Comparison of ENCODE assay signal across 13 cellular contexts in the genomic region with DNA sequence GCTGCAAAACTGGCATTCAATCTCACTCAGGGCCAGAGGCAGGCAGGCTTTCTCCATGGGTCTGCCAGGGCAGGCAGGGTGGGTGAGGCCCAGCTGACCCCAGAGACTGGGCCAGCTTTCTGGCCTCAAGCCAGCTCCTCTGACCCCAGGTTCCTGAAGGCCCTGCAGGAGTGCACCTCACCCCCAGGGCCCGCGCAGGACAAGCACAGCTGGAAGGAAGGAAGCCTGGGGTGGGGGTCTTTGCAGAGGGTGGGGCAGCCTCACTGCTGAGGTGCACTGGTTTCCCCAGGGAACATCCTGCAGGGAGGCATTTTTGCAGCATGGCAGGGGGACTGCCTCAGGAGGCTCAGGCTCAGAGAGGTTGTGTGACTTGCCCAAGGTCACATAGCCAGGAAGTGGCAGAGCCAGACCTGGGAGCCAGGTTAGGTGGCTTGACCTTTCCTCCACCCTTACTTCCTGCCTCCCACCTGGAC. TPM values are rescaled to one million over a fixed set of nuclear protein-coding genes. Genes with fewer than 3 reads are reported as not detected.
DNase-seq lines count a peak whose midpoint lies in the region; ATAC-seq, FAIRE-seq and TF ChIP-seq lines count a peak whose summit lies in the region.
"Had no signal": no experiment of that assay in that cellular context is flagged by ENCODE, and none has a peak within 500 bp of the region (broad histone marks: within the 10 kb centered on the region; RNA-seq: fewer than 3 reads in every experiment).

No MANE protein-coding gene starts in this region.

- no peak overlapping the region for H3K4ac ChIP-seq in mesendoderm (ENCODE audit: low read depth, low read length)

- H3K4me1 Mint-ChIP-seq in activated T-cell treated with anti-CD3 and anti-CD28 coated beads, Interleukin-2, amount 50 U/mL, for 72 hours (ENCODE audit: low read depth): peaks cover 66% of the 10 kb centered on the region
- H3K4me1 Mint-ChIP-seq in astrocyte (ENCODE audit: low read depth, unreplicated experiment) (peaks cover 33% of the 10 kb centered on the region), type B pancreatic cell (ENCODE audit: unreplicated experiment) (peaks cover 37% of the 10 kb centered on the region)

- no peaks in the 10 kb centered on the region for H3K9me3 Mint-ChIP-seq in activated T-cell treated with anti-CD3 and anti-CD28 coated beads, Interleukin-2, amount 50 U/mL, for 72 hours
- no peaks in the 10 kb centered on the region for H3K9me3 Mint-ChIP-seq in astrocyte (ENCODE audit: unreplicated experiment)
- peaks cover 5% of the 10 kb centered on the region for H3K9me3 Mint-ChIP-seq in type B pancreatic cell

- peak overlapping the region; percentile 80 for H3K23ac ChIP-seq in mesendoderm (ENCODE audit: low read length)

- no peaks in the 10 kb centered on the region for H3K9me3 ChIP-seq in astrocyte (ENCODE audit: insufficient read depth, low read depth, low read length)

- peak overlapping the region; percentile 67 for H3K56ac ChIP-seq in mesendoderm (ENCODE audit: low read length)

- H3K4me1 ChIP-seq in astrocyte (ENCODE audit: insufficient read depth, low read length) (peaks cover 54% of the 10 kb centered on the region), mesendoderm (ENCODE audit: control insufficient read depth, low read depth, low read length) (peaks cover 13% of the 10 kb centered on the region)

- H3K27ac Mint-ChIP-seq in activated T-cell treated with anti-CD3 and anti-CD28 coated beads, Interleukin-2, amount 50 U/mL, for 72 hours: peak overlapping the region; percentile 91
- H3K27ac Mint-ChIP-seq in astrocyte (ENCODE audit: unreplicated experiment) (no peak overlapping the region), type B pancreatic cell (peak overlapping the region; percentile 92)

- H3K27me3 Mint-ChIP-seq in activated T-cell treated with anti-CD3 and anti-CD28 coated beads, Interleukin-2, amount 50 U/mL, for 72 hours (ENCODE audit: low read depth): no peaks in the 10 kb centered on the region
- H3K27me3 Mint-ChIP-seq in astrocyte (ENCODE audit: low read depth, unreplicated experiment) (peaks cover 2% of the 10 kb centered on the region), type B pancreatic cell (no peaks in the 10 kb centered on the region)

- H3K27ac ChIP-seq in astrocyte (ENCODE audit: low read depth, low read length) (no peak overlapping the region), mesendoderm (ENCODE audit: low read depth, low read length) (no peak overlapping the region)

- H2AFZ ChIP-seq in astrocyte (ENCODE audit: low read depth, low read length): no peak overlapping the region

- no peak overlapping the region for H4K5ac ChIP-seq in mesendoderm (ENCODE audit: low read length)

- peak overlapping the region; percentile 98 for H2AK5ac ChIP-seq in mesendoderm (ENCODE audit: low read length)

- peak overlapping the region; percentile 82 for H2BK5ac ChIP-seq in mesendoderm (ENCODE audit: low read length)

- no peak overlapping the region for H3K9ac ChIP-seq in astrocyte (ENCODE audit: low read length)
- H3K9ac ChIP-seq in mesendoderm (ENCODE audit: low read length): no peak overlapping the region

- no peaks in the 10 kb centered on the region for H4K20me1 ChIP-seq in astrocyte (ENCODE audit: insufficient read depth, low read length)

- H3K27me3 ChIP-seq in astrocyte (ENCODE audit: insufficient read depth, low read length) (no peaks in the 10 kb centered on the region), mesendoderm (ENCODE audit: insufficient read depth, low read length, poor library complexity) (no peaks in the 10 kb centered on the region)

- no peak overlapping the region for H2BK120ac ChIP-seq in mesendoderm (ENCODE audit: low read depth, low read length)

- no peak for DNase-seq in activated T-cell treated with anti-CD3 and anti-CD28 coated beads, Interleukin-2, amount 50 U/mL, for 72 hours
- no peak for DNase-seq in activated T-cell treated with anti-CD3 and anti-CD28 coated beads, Interleukin-2, amount 50 U/mL, for 1 hour
- DNase-seq in astrocyte (ENCODE audit: low read depth) (no peak), mesendoderm (no peak), type B pancreatic cell (ENCODE audit: extremely low spot score, unreplicated experiment) (no peak), COLO668 (lab: John Stamatoyannopoulos, UW; ENCODE audit: unreplicated experiment) (no peak), pons (ENCODE audit: low spot score) (no peak)
- DNase-seq: effector CD4-positive, alpha-beta T cell; GDM1; hypothalamus; MM.1S; stimulated activated CD4-positive, alpha-beta T cell treated with anti-CD3 and anti-CD28 coated beads, Interleukin-1b, Interleukin-23, amount 100 ng/mL, for 48 hours had no signal

- no peak for ATAC-seq in activated T-cell treated with anti-CD3 and anti-CD28 coated beads, Interleukin-2, amount 50 U/mL, for 72 hours (replicated peaks in 1 of 2)
- ATAC-seq in GM18870 (IDR thresholded peaks at IDR 0.05; ENCODE audit: unreplicated experiment): no peak

- FAIRE-seq in astrocyte (lab: Jason Lieb, UNC): no peak

- peak overlapping the region; percentile 82 to 100 for H3K4me3 Mint-ChIP-seq in activated T-cell treated with anti-CD3 and anti-CD28 coated beads, Interleukin-2, amount 50 U/mL, for 72 hours
- H3K4me3 Mint-ChIP-seq in astrocyte (ENCODE audit: unreplicated experiment) (no peak overlapping the region), type B pancreatic cell (no peak overlapping the region)

- peaks cover 11 to 19% of the 10 kb centered on the region in 2 donors for H3K36me3 Mint-ChIP-seq in activated T-cell treated with anti-CD3 and anti-CD28 coated beads, Interleukin-2, amount 50 U/mL, for 72 hours (ENCODE audit: insufficient read depth in 2 of 2)
- H3K36me3 Mint-ChIP-seq in astrocyte (ENCODE audit: low read depth, unreplicated experiment) (no peaks in the 10 kb centered on the region), type B pancreatic cell (no peaks in the 10 kb centered on the region)

- H3K36me3 ChIP-seq in astrocyte (ENCODE audit: insufficient read depth, low read length): no peaks in the 10 kb centered on the region
- no peaks in the 10 kb centered on the region for H3K36me3 ChIP-seq in mesendoderm (ENCODE audit: control insufficient read depth, insufficient read depth, low read length)

- no peak overlapping the region for H3K4me3 ChIP-seq in astrocyte (ENCODE audit: insufficient read depth, low read depth, low read length)
- H3K4me3 ChIP-seq in mesendoderm (ENCODE audit: low read length): no peak overlapping the region

- no peaks in the 10 kb centered on the region for H3K79me1 ChIP-seq in mesendoderm (ENCODE audit: low read length)

- peak overlapping the region; percentile 5 for H3K18ac ChIP-seq in mesendoderm (ENCODE audit: low read length)

- no peak overlapping the region for H4K8ac ChIP-seq in mesendoderm (ENCODE audit: low read depth, low read length)

- no peak overlapping the region for H2BK15ac ChIP-seq in mesendoderm (replicated peaks; ENCODE audit: low read depth)

- H3K4me2 ChIP-seq in astrocyte (ENCODE audit: low read length) (peak overlapping the region; percentile 74), mesendoderm (ENCODE audit: low read length) (no peak overlapping the region)

- H3K79me2 ChIP-seq in astrocyte (ENCODE audit: insufficient read depth, low read length) (peaks cover 2% of the 10 kb centered on the region), mesendoderm (ENCODE audit: control insufficient read depth, insufficient read depth, low read length) (no peaks in the 10 kb centered on the region)

- no peak for TF ChIP-seq CTCF in astrocyte (IDR thresholded peaks at IDR 0.05; ENCODE audit: insufficient read depth, low read depth, low read length)
- no peak for TF ChIP-seq CTCF in type B pancreatic cell (conservative IDR thresholded peaks at IDR 0.05)

- WGBS in mesendoderm (ENCODE audit: extremely low coverage, insufficient coverage, low lambda C conversion rate): no CpG with 5 or more reads among the region's 2 CpGs

RNA-seq across cellular contexts. Expression of a gene that starts 31.5 kb away (rescaled TPM):
- total RNA-seq in activated T-cell treated with anti-CD3 and anti-CD28 coated beads, Interleukin-2, amount 50 U/mL, for 72 hours: 10 to 100 TPM; 30.6 to 49.3 TPM
- total RNA-seq in astrocyte: 62.7 and 67.9 TPM in 2 replicates
- polyA plus RNA-seq in mesendoderm (2013, experiment 1 of 2): 11.2 TPM
- polyA plus RNA-seq in mesendoderm (2013, experiment 2 of 2): 11.4 TPM
- total RNA-seq in type B pancreatic cell (ENCODE audit: low replicate concordance): 36.6 and 37.2 TPM in 2 replicates

Comparison
In these comparisons a context has a peak if more than half of its experiments do, and no peak if none do; other contexts are left out.
1. H3K4me3 Mint-ChIP-seq: peak in activated T-cell treated with anti-CD3 and anti-CD28 coated beads, Interleukin-2, amount 50 U/mL, for 72 hours (2 of 2); none in astrocyte (single experiment) and type B pancreatic cell (single experiment).